In genomic region chr7:39741942-39742623, GRCh38 we compare ENCODE assay signal across 8 cellular contexts.
DNase-seq lines count a peak whose midpoint lies in the region; ATAC-seq lines count a peak whose summit lies in the region.

No MANE protein-coding gene starts in this region.

- no peaks in the 10 kb centered on the region for H3K27me3 ChIP-seq in right cardiac atrium (ENCODE audit: control insufficient read depth, insufficient read depth)

- H3K9me3 ChIP-seq in right cardiac atrium (ENCODE audit: control insufficient read depth, low read length) = no peaks in the 10 kb centered on the region

- no peak overlapping the region for H3K4me3 ChIP-seq in right cardiac atrium (ENCODE audit: low read length)

- H3K27ac ChIP-seq in right cardiac atrium (ENCODE audit: low read length) = no peak overlapping the region

- H3K4me1 ChIP-seq in right cardiac atrium (ENCODE audit: control insufficient read depth, insufficient read depth, low read length) = no peaks in the 10 kb centered on the region

- intact Hi-C loops in Right ventricle myocardium inferior (cut with DNase I) (no loop called here), cardiac septum (cut with DNase I) (no loop called here), right cardiac atrium (cut with DNase I) (no loop called here)

- WGBS in right cardiac atrium = 87% methylated on average over 13 of the region's 13 CpGs

- DNase-seq in Right ventricle myocardium inferior (ENCODE audit: missing footprints) (peak; percentile 79), cardiac septum (ENCODE audit: low spot score) (no peak), NCI-H146 treated with DMSO at 0.1 percent for 48 hours (lab: John Stamatoyannopoulos, UW; ENCODE audit: unreplicated experiment) (peak; percentile 4), activated T-cell treated with anti-CD3 and anti-CD28 coated beads for 4 hours (peak; percentile 24), right cardiac atrium (peak in 2 of 3 donors; percentile 70 to 79), cerebellum (ENCODE audit: low spot score) (no peak), mesenteric fat pad (ENCODE audit: low spot score) (no peak)
- peak; percentile 29 to 45 (median 32) for DNase-seq in stimulated activated CD4-positive, alpha-beta T cell treated with anti-CD3 and anti-CD28 coated beads, TNF-alpha, amount 100 ng/mL, for 48 hours (ENCODE audit: low read depth in 3 of 3)

- ATAC-seq in Right ventricle myocardium inferior (peak; percentile 49), right cardiac atrium (peak in 1 of 2 donors; percentile 53)

Comparison
In these comparisons a context has a peak if more than half of its experiments do, and no peak if none do; other contexts are left out.
1. DNase-seq: peak in Right ventricle myocardium inferior (single experiment), NCI-H146 treated with DMSO at 0.1 percent for 48 hours (single experiment), activated T-cell treated with anti-CD3 and anti-CD28 coated beads for 4 hours (single experiment), right cardiac atrium (2 of 3) and stimulated activated CD4-positive, alpha-beta T cell treated with anti-CD3 and anti-CD28 coated beads, TNF-alpha, amount 100 ng/mL, for 48 hours (3 of 3); none in cardiac septum (single experiment), cerebellum (single experiment) and mesenteric fat pad (single experiment).